Comparison of ENCODE assay signal across 17 cellular contexts in the genomic region with DNA sequence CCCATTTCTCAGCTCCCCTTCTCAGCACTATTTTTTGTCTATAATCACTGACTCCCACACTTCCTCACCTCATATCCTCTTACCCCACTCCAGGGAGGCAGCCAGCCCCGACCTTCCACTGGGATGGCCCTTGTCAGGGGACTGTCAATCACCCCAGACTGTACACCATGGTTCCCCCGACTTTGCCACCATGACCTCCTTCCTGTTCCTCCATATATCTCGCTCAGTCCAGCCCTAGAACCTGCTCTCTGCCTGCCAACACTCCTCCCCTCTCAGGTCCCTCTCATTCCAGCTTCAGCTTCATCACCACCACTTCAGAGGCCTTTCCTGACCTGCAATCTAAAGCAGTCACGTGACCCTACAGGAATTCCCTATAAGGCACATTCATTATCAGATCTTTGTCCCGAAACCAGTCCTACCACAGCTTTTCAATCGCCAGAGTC. TPM values are rescaled to one million over a fixed set of nuclear protein-coding genes. Genes with fewer than 3 reads are reported as not detected.
A peak's percentile ranks its signal among the peaks of the same experiment; 100 is the strongest.
DNase-seq lines count a peak whose midpoint lies in the region; ATAC-seq, FAIRE-seq and TF ChIP-seq lines count a peak whose summit lies in the region.
"Had no signal": no experiment of that assay in that cellular context is flagged by ENCODE, and none has a peak within 500 bp of the region (broad histone marks: within the 10 kb centered on the region; RNA-seq: fewer than 3 reads in every experiment).

No MANE protein-coding gene starts in this region.

- CTCF ChIA-PET in K562 (lab: Yijun Ruan, JAX; ENCODE audit: low intra/inter-chr PET ratio) = interaction anchor here (2.3 kb wide), 1 partner anchor 59 kb away, joined by 12 read pairs; no protein-coding TSS in a partner anchor

- WGBS in heart right ventricle, 2 donors = 60 to 61% methylated on average over 6 of the region's 6 CpGs
- 52% methylated on average over 6 of the region's 6 CpGs for WGBS in K562 (ENCODE audit: insufficient coverage, low coverage, missing lambda C conversion rate)

- peak; percentile 56; the same call in 1 of the 2 replicates for TF ChIP-seq POLR2A in K562 (conservative IDR thresholded peaks at IDR 0.05)

- H3K36me3 ChIP-seq in heart right ventricle = peaks cover 0 to 49% (median 14%) of the 10 kb centered on the region in 9 donors
- peaks cover 56% of the 10 kb centered on the region for H3K36me3 ChIP-seq in K562 (ENCODE audit: control insufficient read depth, insufficient read depth, low read length)

- peak in 2 of 8 donors; percentile 19 to 53 for ATAC-seq in heart right ventricle
- no peak for ATAC-seq in left ventricle myocardium superior
- ATAC-seq in K562 = no peak
- ATAC-seq in stimulated activated naive B cell treated with anti-CD40 and anti-IgM and Interleukin-4, amounts not matched to agents 10 μg/mL and 1 μg/mL and 100 μg/mL, for 72 hours (replicated peaks) = no peak
- no peak for ATAC-seq in GM19324 (IDR thresholded peaks at IDR 0.05; ENCODE audit: low FRiP score, unreplicated experiment)
- ATAC-seq: activated T-cell treated with anti-CD3 and anti-CD28 coated beads, Interleukin-2, amount 50 U/mL, for 72 hours; esophagus mucosa had no signal

- TF ChIP-seq RAD21 in K562 (CRISPR knock-in tag; conservative IDR thresholded peaks at IDR 0.05 in 1 of 2, IDR thresholded peaks at IDR 0.05 in 1 of 2) = no peak

- H3K9me3 ChIP-seq in heart right ventricle = no peaks in the 10 kb centered on the region
- no peaks in the 10 kb centered on the region for H3K9me3 ChIP-seq in K562 (replicated peaks; ENCODE audit: control insufficient read depth, insufficient read depth, low read depth, low read length)
- H3K9me3 ChIP-seq: upper lobe of left lung had no signal

- BruUV-seq in K562 (replicated peaks; lab: Mats Ljungman, UMichigan) = no TSS peak

- in situ Hi-C loops in K562 (cut with MboI) = loop anchor here (5.0 kb wide), 1 partner anchor 53 kb away; no protein-coding TSS in a partner anchor

- H3K27me3 Mint-ChIP-seq in stimulated activated naive B cell treated with anti-CD40 and anti-IgM and Interleukin-4, amounts not matched to agents 10 μg/mL and 1 μg/mL and 100 μg/mL, for 72 hours = no peaks in the 10 kb centered on the region

- peak overlapping the region in 1 of 2 experiments; percentile 63; a peak in 1 of 4 replicates for H3K9ac ChIP-seq in K562 (ENCODE audit: insufficient read depth in 1 of 2, low read depth in 2 of 2, low read length in 2 of 2)

- peak overlapping the region; percentile 38 for H3K27ac Mint-ChIP-seq in stimulated activated naive B cell treated with anti-CD40 and anti-IgM and Interleukin-4, amounts not matched to agents 10 μg/mL and 1 μg/mL and 100 μg/mL, for 72 hours
- H3K27ac Mint-ChIP-seq: activated T-cell treated with anti-CD3 and anti-CD28 coated beads, Interleukin-2, amount 50 U/mL, for 72 hours had no signal

- peak overlapping the region in 9 of 10 donors; percentile 19 to 74 (median 40) for H3K27ac ChIP-seq in heart right ventricle
- H3K27ac ChIP-seq in K562 (ENCODE audit: extremely low read depth, low read depth, low read length) = no peak overlapping the region

- H3K9me3 Mint-ChIP-seq in stimulated activated naive B cell treated with anti-CD40 and anti-IgM and Interleukin-4, amounts not matched to agents 10 μg/mL and 1 μg/mL and 100 μg/mL, for 72 hours = no peaks in the 10 kb centered on the region
- H3K9me3 Mint-ChIP-seq: activated T-cell treated with anti-CD3 and anti-CD28 coated beads, Interleukin-2, amount 50 U/mL, for 72 hours had no signal

- DNase-seq in heart right ventricle (no peak), left ventricle myocardium superior (no peak), K562 (ENCODE audit: extremely low read depth in 1 of 4, low spot score in 3 of 4) (no peak), kidney glomerular epithelial cell (lab: John Stamatoyannopoulos, UW) (no peak)
- DNase-seq in stimulated activated naive B cell treated with anti-CD40 and anti-IgM and Interleukin-4, amounts not matched to agents 10 μg/mL and 1 μg/mL and 100 μg/mL, for 72 hours = no peak
- DNase-seq: activated CD4-positive, alpha-beta T cell treated with anti-CD3 and anti-CD28 coated beads for 4 hours; activated T-cell treated with anti-CD3 and anti-CD28 coated beads, Interleukin-2, amount 50 U/mL, for 72 hours; Calu3; cortex of kidney; NCI-H1436 treated with DMSO at 0.1 percent for 48 hours; occipital lobe; upper lobe of left lung had no signal

- H3K4me2 ChIP-seq in K562 (ENCODE audit: insufficient read depth, low read length) = no peak overlapping the region

- no peaks in the 10 kb centered on the region for H3K9me1 ChIP-seq in K562 (ENCODE audit: control insufficient read depth, insufficient read depth, low read length)

- peaks cover 32 to 65% of the 10 kb centered on the region in 2 donors for H3K36me3 Mint-ChIP-seq in stimulated activated naive B cell treated with anti-CD40 and anti-IgM and Interleukin-4, amounts not matched to agents 10 μg/mL and 1 μg/mL and 100 μg/mL, for 72 hours

- POLR2A ChIA-PET in K562 (lab: Yijun Ruan, JAX) = interaction anchor here (1.5 to 1.8 kb wide), 3 partner anchors 15 to 34 kb away, joined by 3 to 9 read pairs (median 6); a partner anchor contains a TSS

- intact Hi-C loops in heart right ventricle (cut with DNase I) = loop anchor here in 4 of 10 donors (5.0 to 10.0 kb wide), 4 partner anchors 58 to 115 kb away; no protein-coding TSS in a partner anchor
- intact Hi-C loops in left ventricle myocardium superior (cut with micrococcal nuclease) = no loop called here
- intact Hi-C loops in K562 (cut with micrococcal nuclease) = no loop called here

- TF ChIP-seq EP300 in K562 (IDR thresholded peaks at IDR 0.05; ENCODE audit: low read length) = no peak

- H3K4me1 Mint-ChIP-seq in stimulated activated naive B cell treated with anti-CD40 and anti-IgM and Interleukin-4, amounts not matched to agents 10 μg/mL and 1 μg/mL and 100 μg/mL, for 72 hours = peaks cover 4 to 7% of the 10 kb centered on the region in 2 donors

- H3K4me1 ChIP-seq in heart right ventricle = peaks cover 3 to 22% (median 15%) of the 10 kb centered on the region in 9 donors
- H3K4me1 ChIP-seq in K562 (replicated peaks in 1 of 2; ENCODE audit: control insufficient read depth in 2 of 2, insufficient read depth in 2 of 2, low read length in 2 of 2) = peaks cover 7 to 32% of the 10 kb centered on the region in 2 experiments

- no peak for FAIRE-seq in K562 (lab: Jason Lieb, UNC)
- FAIRE-seq: astrocyte, keratinocyte had no signal

- H4K20me1 ChIP-seq in K562 (replicated peaks; ENCODE audit: control insufficient read depth, insufficient read depth, low read length) = peaks cover 23% of the 10 kb centered on the region

- H2AFZ ChIP-seq in K562 (ENCODE audit: low read depth, low read length) = no peak overlapping the region

- no peaks in the 10 kb centered on the region for H3K79me2 ChIP-seq in K562 (ENCODE audit: control insufficient read depth, insufficient read depth, low read length)

- TF ChIP-seq CTCF in heart right ventricle (IDR thresholded peaks at IDR 0.05) (no peak), K562 (IDR thresholded peaks at IDR 0.05 in 2 of 3, conservative IDR thresholded peaks at IDR 0.05 in 1 of 3; ENCODE audit: insufficient read depth in 2 of 3, low read depth in 1 of 3, low read length in 3 of 3) (no peak)

- H3K4me3 ChIP-seq in heart right ventricle (no peak overlapping the region), K562 (no peak overlapping the region)
- H3K4me3 ChIP-seq: upper lobe of left lung had no signal

- H3K27me3 ChIP-seq in heart right ventricle (no peaks in the 10 kb centered on the region), K562 (ENCODE audit: control insufficient read depth in 2 of 2, insufficient read depth in 2 of 2, low read length in 2 of 2) (no peaks in the 10 kb centered on the region)
- H3K27me3 ChIP-seq: upper lobe of left lung had no signal

- no peak overlapping the region for H3K4me3 Mint-ChIP-seq in stimulated activated naive B cell treated with anti-CD40 and anti-IgM and Interleukin-4, amounts not matched to agents 10 μg/mL and 1 μg/mL and 100 μg/mL, for 72 hours
- H3K4me3 Mint-ChIP-seq: activated T-cell treated with anti-CD3 and anti-CD28 coated beads, Interleukin-2, amount 50 U/mL, for 72 hours had no signal

RNA-seq across cellular contexts. Expression of a gene that starts 16.5 kb away (rescaled TPM):
- total RNA-seq in heart right ventricle = 10 to 100 TPM; 32.0 to 49.7 (median 39.4) TPM
- 10 to 100 TPM; 50.3 to 53.0 TPM for polyA plus RNA-seq in heart right ventricle
- total RNA-seq in left ventricle myocardium superior = 41.5 TPM
- 44.6 and 81.5 TPM in 2 replicates for total RNA-seq in K562 (2011; cell fraction: chromatin; rRNA removed; ENCODE audit: low replicate concordance)
- total RNA-seq in K562 (2011; cell fraction: nucleolus; rRNA removed) = 57.1 and 61.7 TPM in 2 replicates
- 54.4 and 88.4 TPM in 2 replicates for total RNA-seq in K562 (2011; cell fraction: nucleoplasm; rRNA removed)
- total RNA-seq in K562 (2014; rRNA removed) = 93.5 and 122 TPM in 2 replicates
- 58.4 and 68.0 TPM in 2 replicates for total RNA-seq in K562 (2014; rRNA removed; fragmentation: Illumina TruSeq; extraction: Trizol)
- 84.9 and 89.6 TPM in 2 replicates for total RNA-seq in K562 (2015; rRNA removed; fragmentation: Illumina TruSeq; extraction: Trizol)
- 193 and 208 TPM in 2 replicates for total RNA-seq in K562 (2021)
- polyA plus RNA-seq in K562 (2011; rRNA removed) = 31.5 and 61.8 TPM in 2 replicates
- 40.2 and 96.7 TPM in 2 replicates for polyA plus RNA-seq in K562 (2011; cell fraction: cytosol; rRNA removed)
- 41.7 and 70.4 TPM in 2 replicates for polyA plus RNA-seq in K562 (2011; cell fraction: nucleus; rRNA removed)
- 146 and 194 TPM in 2 replicates for polyA plus RNA-seq in K562 (2012)
- 212 and 213 TPM in 2 replicates for polyA plus RNA-seq in K562 (2014; fragmentation: Illumina TruSeq; extraction: Trizol)
- 10 to 100 TPM in 1 of 2 experiments, 1 to 10 TPM in 1; 9.4 to 16.5 TPM for polyA plus RNA-seq in K562 (2014; fragmentation: Nextera tagmentation; extraction: Ambion mirVana)
- 73.1 and 73.2 TPM in 2 replicates for polyA plus RNA-seq in K562 (2014; rRNA removed)
- polyA minus RNA-seq in K562 (2011; rRNA and poly(A)+ RNA removed) = 23.9 and 28.7 TPM in 2 replicates
- polyA minus RNA-seq in K562 (2011; cell fraction: cytosol; rRNA and poly(A)+ RNA removed) = 53.3 and 75.9 TPM in 2 replicates
- 41.1 and 43.4 TPM in 2 replicates for polyA minus RNA-seq in K562 (2011; cell fraction: nucleus; rRNA and poly(A)+ RNA removed)

RNA-seq across cellular contexts. Expression of a gene that starts 22.5 kb away (rescaled TPM):
- total RNA-seq in heart right ventricle (under 1 TPM in 3 of 10 donors, not detected in 7; 0.16 to 0.33 (median 0.25) TPM), left ventricle myocardium superior (not detected), K562 (2014; rRNA removed) (not detected in 2 replicates), K562 (2014; rRNA removed; fragmentation: Illumina TruSeq; extraction: Trizol) (not detected in 2 replicates), K562 (2015; rRNA removed; fragmentation: Illumina TruSeq; extraction: Trizol) (not detected in 2 replicates), K562 (2021) (not detected in 2 replicates)
- polyA plus RNA-seq in heart right ventricle (under 1 TPM; 0.37 to 0.51 TPM), K562 (2011; rRNA removed) (0.11 and 0.12 TPM in 2 replicates), K562 (2014; fragmentation: Illumina TruSeq; extraction: Trizol) (not detected in 2 replicates), K562 (2014; fragmentation: Nextera tagmentation; extraction: Ambion mirVana) (not detected), K562 (2014; rRNA removed) (0.15 TPM in 1 of 2 replicates, not detected in the other)
- total RNA-seq in K562 (2011; cell fraction: chromatin; rRNA removed; ENCODE audit: low replicate concordance) = not detected in 2 replicates
- not detected in 2 replicates for total RNA-seq in K562 (2011; cell fraction: nucleolus; rRNA removed)
- total RNA-seq in K562 (2011; cell fraction: nucleoplasm; rRNA removed) = not detected in 2 replicates
- 0.04 and 0.66 TPM in 2 replicates for polyA plus RNA-seq in K562 (2011; cell fraction: cytosol; rRNA removed)
- 0.70 and 0.72 TPM in 2 replicates for polyA plus RNA-seq in K562 (2011; cell fraction: nucleus; rRNA removed)
- 0.08 TPM in 1 of 2 replicates, not detected in the other for polyA plus RNA-seq in K562 (2012)
- polyA minus RNA-seq in K562 (2011; rRNA and poly(A)+ RNA removed) = not detected in 2 replicates
- polyA minus RNA-seq in K562 (2011; cell fraction: cytosol; rRNA and poly(A)+ RNA removed) = not detected in 2 replicates
- polyA minus RNA-seq in K562 (2011; cell fraction: nucleus; rRNA and poly(A)+ RNA removed) = 0.56 TPM in 1 of 2 replicates, not detected in the other
- total RNA-seq: activated T-cell treated with anti-CD3 and anti-CD28 coated beads, Interleukin-2, amount 50 U/mL, for 72 hours; astrocyte; Calu3; esophagus mucosa; occipital lobe; upper lobe of left lung had no signal
- polyA plus RNA-seq: keratinocyte had no signal

RNA-seq across cellular contexts. Expression of a gene that starts 24.1 kb away (rescaled TPM):
- total RNA-seq in heart right ventricle (100 to 1,000 TPM in 2 of 10 donors, 10 to 100 TPM in 8; 78.6 to 115 (median 92.7) TPM), left ventricle myocardium superior (97.0 TPM), K562 (2014; rRNA removed) (26.8 and 48.2 TPM in 2 replicates), K562 (2014; rRNA removed; fragmentation: Illumina TruSeq; extraction: Trizol) (23.3 and 30.5 TPM in 2 replicates), K562 (2015; rRNA removed; fragmentation: Illumina TruSeq; extraction: Trizol) (31.3 and 32.7 TPM in 2 replicates), K562 (2021) (69.8 and 79.0 TPM in 2 replicates)
- polyA plus RNA-seq in heart right ventricle (100 to 1,000 TPM in 1 of 2 donors, 10 to 100 TPM in 1; 53.3 to 121 TPM), K562 (2011; rRNA removed) (16.2 and 24.9 TPM in 2 replicates), K562 (2014; fragmentation: Illumina TruSeq; extraction: Trizol) (71.3 and 83.1 TPM in 2 replicates), K562 (2014; fragmentation: Nextera tagmentation; extraction: Ambion mirVana) (10 to 100 TPM in 1 of 2 experiments, 1 to 10 TPM in 1; 9.2 to 18.3 TPM), K562 (2014; rRNA removed) (31.7 and 44.0 TPM in 2 replicates)
- total RNA-seq in K562 (2011; cell fraction: chromatin; rRNA removed; ENCODE audit: low replicate concordance) = 15.1 and 39.4 TPM in 2 replicates
- 48.2 and 68.0 TPM in 2 replicates for total RNA-seq in K562 (2011; cell fraction: nucleolus; rRNA removed)
- 65.5 and 90.9 TPM in 2 replicates for total RNA-seq in K562 (2011; cell fraction: nucleoplasm; rRNA removed)
- polyA plus RNA-seq in K562 (2011; cell fraction: cytosol; rRNA removed) = 21.6 and 39.6 TPM in 2 replicates
- 16.5 and 20.7 TPM in 2 replicates for polyA plus RNA-seq in K562 (2011; cell fraction: nucleus; rRNA removed)
- 43.2 and 51.4 TPM in 2 replicates for polyA plus RNA-seq in K562 (2012)
- polyA minus RNA-seq in K562 (2011; rRNA and poly(A)+ RNA removed) = 10.7 and 12.1 TPM in 2 replicates
- 20.4 and 24.0 TPM in 2 replicates for polyA minus RNA-seq in K562 (2011; cell fraction: cytosol; rRNA and poly(A)+ RNA removed)
- 5.5 and 8.0 TPM in 2 replicates for polyA minus RNA-seq in K562 (2011; cell fraction: nucleus; rRNA and poly(A)+ RNA removed)

RNA-seq across cellular contexts. Expression of a gene that starts 34.1 kb away (rescaled TPM):
- 1 to 10 TPM in 9 of 10 donors, under 1 TPM in 1; 0.35 to 5.1 (median 1.2) TPM for total RNA-seq in heart right ventricle
- 1 to 10 TPM in 1 of 2 donors, under 1 TPM in 1; 0.57 to 5.7 TPM for polyA plus RNA-seq in heart right ventricle
- 3.1 TPM for total RNA-seq in left ventricle myocardium superior
- 3.5 and 11.1 TPM in 2 replicates for total RNA-seq in K562 (2011; cell fraction: chromatin; rRNA removed; ENCODE audit: low replicate concordance)
- 9.9 and 14.3 TPM in 2 replicates for total RNA-seq in K562 (2011; cell fraction: nucleolus; rRNA removed)
- 7.9 and 10.4 TPM in 2 replicates for total RNA-seq in K562 (2011; cell fraction: nucleoplasm; rRNA removed)
- total RNA-seq in K562 (2014; rRNA removed) = 1.9 and 2.5 TPM in 2 replicates
- total RNA-seq in K562 (2014; rRNA removed; fragmentation: Illumina TruSeq; extraction: Trizol) = 0.64 and 0.80 TPM in 2 replicates
- total RNA-seq in K562 (2015; rRNA removed; fragmentation: Illumina TruSeq; extraction: Trizol) = 0.87 and 1.1 TPM in 2 replicates
- 2.6 and 3.0 TPM in 2 replicates for total RNA-seq in K562 (2021)
- 1.7 and 1.9 TPM in 2 replicates for polyA plus RNA-seq in K562 (2011; rRNA removed)
- 1.8 and 5.9 TPM in 2 replicates for polyA plus RNA-seq in K562 (2011; cell fraction: cytosol; rRNA removed)
- 2.1 and 3.4 TPM in 2 replicates for polyA plus RNA-seq in K562 (2011; cell fraction: nucleus; rRNA removed)
- 5.2 and 7.0 TPM in 2 replicates for polyA plus RNA-seq in K562 (2012)
- 1.6 TPM in 2 replicates for polyA plus RNA-seq in K562 (2014; fragmentation: Illumina TruSeq; extraction: Trizol)
- under 1 TPM; 0.51 to 0.55 TPM for polyA plus RNA-seq in K562 (2014; fragmentation: Nextera tagmentation; extraction: Ambion mirVana)
- 0.82 and 1.9 TPM in 2 replicates for polyA plus RNA-seq in K562 (2014; rRNA removed)
- polyA minus RNA-seq in K562 (2011; rRNA and poly(A)+ RNA removed) = 2.3 and 3.8 TPM in 2 replicates
- 3.7 and 4.8 TPM in 2 replicates for polyA minus RNA-seq in K562 (2011; cell fraction: cytosol; rRNA and poly(A)+ RNA removed)
- polyA minus RNA-seq in K562 (2011; cell fraction: nucleus; rRNA and poly(A)+ RNA removed) = 2.3 and 2.7 TPM in 2 replicates
- total RNA-seq: astrocyte, LHCN-M2 had no signal
- polyA plus RNA-seq: keratinocyte had no signal

RNA-seq across cellular contexts. Expression of a gene that starts 34.4 kb away (rescaled TPM):
- 10 to 100 TPM in 2 of 10 donors, 1 to 10 TPM in 8; 3.7 to 12.9 (median 6.5) TPM for total RNA-seq in heart right ventricle
- 10 to 100 TPM; 10.0 to 16.4 TPM for polyA plus RNA-seq in heart right ventricle
- total RNA-seq in left ventricle myocardium superior = 5.9 TPM
- total RNA-seq in K562 (2011; cell fraction: chromatin; rRNA removed; ENCODE audit: low replicate concordance) = 0.77 and 2.6 TPM in 2 replicates
- 1.4 and 2.5 TPM in 2 replicates for total RNA-seq in K562 (2011; cell fraction: nucleolus; rRNA removed)
- total RNA-seq in K562 (2011; cell fraction: nucleoplasm; rRNA removed) = 1.2 and 2.1 TPM in 2 replicates
- 0.12 and 0.14 TPM in 2 replicates for total RNA-seq in K562 (2014; rRNA removed)
- not detected in 2 replicates for total RNA-seq in K562 (2014; rRNA removed; fragmentation: Illumina TruSeq; extraction: Trizol)
- 0.04 TPM in 1 of 2 replicates, not detected in the other for total RNA-seq in K562 (2015; rRNA removed; fragmentation: Illumina TruSeq; extraction: Trizol)
- total RNA-seq in K562 (2021) = 0.24 and 0.47 TPM in 2 replicates
- 0.18 and 0.20 TPM in 2 replicates for polyA plus RNA-seq in K562 (2011; rRNA removed)
- 0.03 and 0.30 TPM in 2 replicates for polyA plus RNA-seq in K562 (2011; cell fraction: cytosol; rRNA removed)
- polyA plus RNA-seq in K562 (2011; cell fraction: nucleus; rRNA removed) = 1.1 and 3.4 TPM in 2 replicates
- polyA plus RNA-seq in K562 (2012) = 0.12 and 0.26 TPM in 2 replicates
- polyA plus RNA-seq in K562 (2014; fragmentation: Illumina TruSeq; extraction: Trizol) = not detected in 2 replicates
- polyA plus RNA-seq in K562 (2014; fragmentation: Nextera tagmentation; extraction: Ambion mirVana) = not detected
- polyA plus RNA-seq in K562 (2014; rRNA removed) = 0.93 and 1.1 TPM in 2 replicates
- polyA minus RNA-seq in K562 (2011; rRNA and poly(A)+ RNA removed) = 0.15 and 0.46 TPM in 2 replicates
- polyA minus RNA-seq in K562 (2011; cell fraction: cytosol; rRNA and poly(A)+ RNA removed) = 0.73 and 1.4 TPM in 2 replicates
- 1.8 and 2.2 TPM in 2 replicates for polyA minus RNA-seq in K562 (2011; cell fraction: nucleus; rRNA and poly(A)+ RNA removed)
